Comparison of ENCODE assay signal across 1 cellular context in genomic region chr2:202374383-202374782, GRCh38.
TF ChIP-seq lines count a peak whose summit lies in the region.

No MANE protein-coding gene starts in this region.

TF ChIP-seq in HEK293, 187 proteins besides CTCF, POLR2A, EP300 and RAD21:
- TF ChIP-seq ZNF580 (tag by site-specific recombination; IDR thresholded peaks at IDR 0.05) (0 out of 2 replicates have a peak, but pooled peaks have one; percentile 14), ZNF121 (tag by site-specific recombination; IDR thresholded peaks at IDR 0.05) (0 out of 2 replicates have a peak, but pooled peaks have one; percentile 33), KLF1 (tag by site-specific recombination; IDR thresholded peaks at IDR 0.05) (0 out of 2 replicates have a peak, but pooled peaks have one; percentile 50), HIC1 (tag by site-specific recombination; IDR thresholded peaks at IDR 0.05) (0 out of 2 replicates have a peak, but pooled peaks have one; percentile 13)
